Comparison of ENCODE assay signal across 15 cellular contexts in the genomic region with DNA sequence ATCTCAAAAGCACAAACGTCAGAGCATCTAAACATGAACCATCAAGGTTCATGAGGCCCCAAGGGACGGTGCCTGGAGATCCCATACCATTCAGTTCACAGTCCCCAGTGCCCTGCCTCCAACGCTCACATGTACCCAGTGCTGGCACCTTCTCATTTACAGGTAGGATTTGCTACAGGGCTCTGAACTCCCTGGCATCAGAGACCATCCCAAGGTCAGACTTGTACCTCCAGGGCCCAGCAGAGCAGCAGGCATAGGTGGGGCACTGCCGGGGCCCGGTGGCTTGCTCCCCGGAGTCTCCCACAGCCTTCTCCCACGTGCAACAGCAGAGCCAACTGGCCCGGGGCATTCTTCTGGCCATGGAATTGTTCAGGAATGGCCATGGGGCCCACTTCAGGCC.
DNase-seq lines count a peak whose midpoint lies in the region; ATAC-seq and TF ChIP-seq lines count a peak whose summit lies in the region.
"Had no signal": no experiment of that assay in that cellular context is flagged by ENCODE, and none has a peak within 500 bp of the region (broad histone marks: within the 10 kb centered on the region; RNA-seq: fewer than 3 reads in every experiment).

No MANE protein-coding gene starts in this region.

- in situ Hi-C loops in GM13977 (cut with MboI; ENCODE audit: low pct_unique_long_range_greater_than_20kb, low sequenced_read_pairs, unreplicated experiment) = no loop called here

- H3K9me3 ChIP-seq in naive thymus-derived CD4-positive, alpha-beta T cell (ENCODE audit: control insufficient read depth in 2 of 3, low read length in 3 of 3) = no peaks in the 10 kb centered on the region
- no peaks in the 10 kb centered on the region for H3K9me3 ChIP-seq in sigmoid colon
- H3K9me3 ChIP-seq: BE2C, Caco-2 had no signal

- H3K4me1 ChIP-seq in naive thymus-derived CD4-positive, alpha-beta T cell (ENCODE audit: control insufficient read depth in 2 of 2, insufficient read depth in 2 of 2, low read length in 2 of 2) = no peaks in the 10 kb centered on the region
- H3K4me1 ChIP-seq in sigmoid colon = no peaks in the 10 kb centered on the region
- H3K4me1 ChIP-seq: BE2C, Caco-2 had no signal

- peaks cover 5 to 41% (median 17%) of the 10 kb centered on the region in 7 donors for H3K4me1 Mint-ChIP-seq in naive thymus-derived CD4-positive, alpha-beta T cell
- H3K4me1 Mint-ChIP-seq: GM23338 had no signal

- no peak overlapping the region for H3K27ac ChIP-seq in coronary artery
- no peak overlapping the region for H3K27ac ChIP-seq in naive thymus-derived CD4-positive, alpha-beta T cell (ENCODE audit: low read depth, low read length)
- H3K27ac ChIP-seq in sigmoid colon = no peak overlapping the region

- intact Hi-C loops in naive thymus-derived CD4-positive, alpha-beta T cell (cut with micrococcal nuclease) = no loop called here
- intact Hi-C loops in sigmoid colon (cut with DNase I) = no loop called here

- 92 to 93% methylated on average over 8 of the region's 8 CpGs for WGBS in sigmoid colon, 2 donors

- peaks cover 0 to 7% (median 0%) of the 10 kb centered on the region in 5 donors for H3K27me3 Mint-ChIP-seq in naive thymus-derived CD4-positive, alpha-beta T cell

- H3K36me3 ChIP-seq in naive thymus-derived CD4-positive, alpha-beta T cell (ENCODE audit: control insufficient read depth in 2 of 3, insufficient read depth in 3 of 3, low read length in 3 of 3) = no peaks in the 10 kb centered on the region
- H3K36me3 ChIP-seq in sigmoid colon = no peaks in the 10 kb centered on the region
- H3K36me3 ChIP-seq: BE2C had no signal

- no peaks in the 10 kb centered on the region for H3K27me3 ChIP-seq in naive thymus-derived CD4-positive, alpha-beta T cell (ENCODE audit: control insufficient read depth in 2 of 2, insufficient read depth in 2 of 2, low read length in 2 of 2)
- H3K27me3 ChIP-seq in sigmoid colon = peaks cover 0 to 5% (median 0%) of the 10 kb centered on the region in 3 donors
- H3K27me3 ChIP-seq: BE2C had no signal

- peaks cover 5 to 36% (median 9%) of the 10 kb centered on the region in 5 donors for H3K36me3 Mint-ChIP-seq in naive thymus-derived CD4-positive, alpha-beta T cell

- peak; percentile 10 for ATAC-seq in naive thymus-derived CD4-positive, alpha-beta T cell
- ATAC-seq in HG03354 (IDR thresholded peaks at IDR 0.05; ENCODE audit: poor library complexity, severe bottlenecking, unreplicated experiment) = no peak
- ATAC-seq: GM23338, HCT116 had no signal

- TF ChIP-seq EP300 in sigmoid colon (IDR thresholded peaks at IDR 0.05) = no peak

- H3K27ac Mint-ChIP-seq in naive thymus-derived CD4-positive, alpha-beta T cell = peak overlapping the region in 1 of 9 donors; percentile 33
- H3K27ac Mint-ChIP-seq: CD4-positive, CD25-positive, alpha-beta regulatory T cell; GM23338; HFFc6 had no signal

- H3K4me3 Mint-ChIP-seq in naive thymus-derived CD4-positive, alpha-beta T cell = no peak overlapping the region
- H3K4me3 Mint-ChIP-seq: CD4-positive, CD25-positive, alpha-beta regulatory T cell; GM23338; HFFc6 had no signal

- H3K4me3 ChIP-seq in coronary artery (no peak overlapping the region), sigmoid colon (no peak overlapping the region)
- no peak overlapping the region for H3K4me3 ChIP-seq in naive thymus-derived CD4-positive, alpha-beta T cell (ENCODE audit: low read length)
- H3K4me3 ChIP-seq: GM23338 had no signal

- peaks cover 0 to 16% (median 5%) of the 10 kb centered on the region in 11 donors for H3K9me3 Mint-ChIP-seq in naive thymus-derived CD4-positive, alpha-beta T cell
- H3K9me3 Mint-ChIP-seq: GM23338 had no signal

- TF ChIP-seq CTCF in coronary artery (IDR thresholded peaks at IDR 0.05) (no peak), sigmoid colon (IDR thresholded peaks at IDR 0.05) (no peak), GM13977 (IDR thresholded peaks at IDR 0.05; ENCODE audit: extremely low read depth, insufficient read depth, missing control alignments) (no peak)

- POLR2A ChIA-PET in naive thymus-derived CD4-positive, alpha-beta T cell (lab: Charles Lee) = interaction anchor here (0.6 to 0.9 kb wide), 2 partner anchors 13 to 959 kb away, joined by 3 to 4 read pairs; no protein-coding TSS in a partner anchor

- peak; percentile 40 for DNase-seq in activated CD8-positive, alpha-beta memory T cell treated with anti-CD3 and anti-CD28 coated beads, Interleukin-2, amount 50 U/mL, for 48 hours
- no peak for DNase-seq in activated CD8-positive, alpha-beta memory T cell treated with anti-CD3 and anti-CD28 coated beads, Interleukin-2, amount 50 U/mL, for 4 hours
- DNase-seq in coronary artery (ENCODE audit: low spot score) (peak; percentile 54), sigmoid colon (peak; percentile 35), GM13977 (ENCODE audit: low spot score) (no peak), AG08396 (ENCODE audit: low spot score) (no peak)
- DNase-seq in naive thymus-derived CD4-positive, alpha-beta T cell = no peak
- DNase-seq: BE2C; C1 segment of cervical spinal cord; Caco-2; CD4-positive, CD25-positive, alpha-beta regulatory T cell; HFFc6 had no signal

- TF ChIP-seq POLR2A in sigmoid colon (IDR thresholded peaks at IDR 0.05) = no peak

- CTCF ChIA-PET in naive thymus-derived CD4-positive, alpha-beta T cell (lab: Charles Lee) = no interaction called here

Comparison
In these comparisons a context has a peak if more than half of its experiments do, and no peak if none do; other contexts are left out.
1. DNase-seq: peak in activated CD8-positive, alpha-beta memory T cell treated with anti-CD3 and anti-CD28 coated beads, Interleukin-2, amount 50 U/mL, for 48 hours (single experiment), coronary artery (single experiment) and sigmoid colon (single experiment); none in activated CD8-positive, alpha-beta memory T cell treated with anti-CD3 and anti-CD28 coated beads, Interleukin-2, amount 50 U/mL, for 4 hours (single experiment), naive thymus-derived CD4-positive, alpha-beta T cell (0 of 9), GM13977 (single experiment) and AG08396 (single experiment).